8 cellular contexts compared by ENCODE assay signal in the genomic region with DNA sequence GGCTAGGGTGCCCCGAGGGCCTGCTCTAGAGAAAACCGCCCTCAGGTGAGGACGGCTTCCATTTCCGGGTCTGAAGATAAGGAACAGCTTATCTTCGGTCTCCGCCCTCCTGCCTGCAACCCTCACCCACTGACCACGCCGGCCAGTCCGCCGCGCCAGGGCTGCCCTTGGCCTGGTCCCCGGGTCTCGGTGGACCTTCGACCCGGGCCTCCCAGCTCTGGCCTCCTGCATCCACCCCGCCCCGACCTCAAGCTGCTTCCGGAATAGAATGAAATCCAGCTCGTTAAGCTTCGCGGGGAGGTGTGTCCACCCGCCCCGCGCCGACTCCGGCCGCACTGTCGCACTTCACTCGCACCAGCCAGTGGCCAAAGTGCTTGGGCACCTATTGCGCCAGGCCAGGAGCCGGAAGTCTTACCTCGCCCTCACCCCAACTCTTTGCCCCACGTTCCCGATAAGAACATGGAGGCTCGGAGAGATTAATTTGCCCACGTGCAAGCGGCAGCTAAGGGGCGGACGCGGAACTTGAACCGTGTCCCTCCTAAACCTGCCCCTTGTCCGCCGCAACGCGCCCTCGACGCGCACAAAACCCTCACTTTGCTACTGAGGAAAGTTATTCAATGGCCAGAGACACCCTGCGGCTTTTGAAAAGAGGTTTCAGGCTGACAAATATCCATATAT. TPM values are rescaled to one million over a fixed set of nuclear protein-coding genes. Genes with fewer than 3 reads are reported as not detected.
DNase-seq lines count a peak whose midpoint lies in the region; ATAC-seq and TF ChIP-seq lines count a peak whose summit lies in the region.

No MANE protein-coding gene starts in this region.

- H3K36me3 Mint-ChIP-seq in CD4-positive, CD25-positive, alpha-beta regulatory T cell = no peaks in the 10 kb centered on the region

- H3K4me1 ChIP-seq in CD4-positive, CD25-positive, alpha-beta regulatory T cell (ENCODE audit: control insufficient read depth, insufficient read depth, low read length, poor library complexity, severe bottlenecking) = peaks cover 32% of the 10 kb centered on the region

- TF ChIP-seq CTCF in astrocyte of the spinal cord (IDR thresholded peaks at IDR 0.05; ENCODE audit: low read depth, low read length) = no peak
- TF ChIP-seq CTCF in kidney epithelial cell (IDR thresholded peaks at IDR 0.05; ENCODE audit: insufficient read depth, low read length, poor library complexity, severe bottlenecking) = no peak

- no peaks in the 10 kb centered on the region for H3K9me3 ChIP-seq in CD4-positive, CD25-positive, alpha-beta regulatory T cell (ENCODE audit: control insufficient read depth in 2 of 2, low read length in 2 of 2)
- H3K9me3 ChIP-seq in MG63 = no peaks in the 10 kb centered on the region

- H3K27me3 ChIP-seq in CD4-positive, CD25-positive, alpha-beta regulatory T cell (ENCODE audit: control insufficient read depth, insufficient read depth, low read length) = no peaks in the 10 kb centered on the region
- H3K27me3 ChIP-seq in MG63 (peaks cover 7% of the 10 kb centered on the region), kidney epithelial cell (ENCODE audit: control insufficient read depth, insufficient read depth, low read length) (no peaks in the 10 kb centered on the region)

- DNase-seq in CD4-positive, CD25-positive, alpha-beta regulatory T cell = peak in 1 of 3 donors; percentile 47
- DNase-seq in MG63 (no peak), astrocyte of the spinal cord (ENCODE audit: low read depth, low spot score) (no peak), kidney epithelial cell (ENCODE audit: low read depth) (no peak), Ammon's horn (ENCODE audit: low spot score) (no peak), RKO (ENCODE audit: low spot score) (no peak)
- DNase-seq in stimulated activated naive CD4-positive, alpha-beta T cell treated with Interleukin-2 at 50 U/mL for 16 hours (lab: John Stamatoyannopoulos, UW) = peak; percentile 9

- H3K4me1 Mint-ChIP-seq in CD4-positive, CD25-positive, alpha-beta regulatory T cell = peaks cover 4 to 22% (median 13%) of the 10 kb centered on the region in 4 donors

- H3K9me3 Mint-ChIP-seq in CD4-positive, CD25-positive, alpha-beta regulatory T cell = peaks cover 0 to under 1% (median 0%) of the 10 kb centered on the region in 7 donors

- H3K27me3 Mint-ChIP-seq in CD4-positive, CD25-positive, alpha-beta regulatory T cell = peaks cover 9% of the 10 kb centered on the region

- in situ Hi-C loops in astrocyte of the spinal cord (cut with HindIII; ENCODE audit: low sequenced_read_pairs) = no loop called here

- no peaks in the 10 kb centered on the region for H3K36me3 ChIP-seq in CD4-positive, CD25-positive, alpha-beta regulatory T cell (ENCODE audit: control insufficient read depth, insufficient read depth, low read length)
- H3K36me3 ChIP-seq in MG63 = 0 out of 2 replicates have a peak, but pooled peaks cover 5% of the 10 kb centered on the region
- H3K36me3 ChIP-seq in kidney epithelial cell (ENCODE audit: control insufficient read depth, insufficient read depth, low read length) = no peaks in the 10 kb centered on the region

- no peak for ATAC-seq in CD4-positive, CD25-positive, alpha-beta regulatory T cell (ENCODE audit: low read depth in 2 of 2)
- no peak for ATAC-seq in GM21528 (IDR thresholded peaks at IDR 0.05; ENCODE audit: low FRiP score, unreplicated experiment)

- H3K4me3 Mint-ChIP-seq in CD4-positive, CD25-positive, alpha-beta regulatory T cell = peak overlapping the region; percentile 83 to 98 (median 92)

- H3K27ac Mint-ChIP-seq in CD4-positive, CD25-positive, alpha-beta regulatory T cell = peak overlapping the region; percentile 82 to 84 (median 84)

- H3K27ac ChIP-seq in CD4-positive, CD25-positive, alpha-beta regulatory T cell (ENCODE audit: insufficient read depth, low read length, poor library complexity, severe bottlenecking) = no peak overlapping the region

- H3K4me3 ChIP-seq in CD4-positive, CD25-positive, alpha-beta regulatory T cell (ENCODE audit: low read depth, low read length) = peak overlapping the region; percentile 59
- H3K4me3 ChIP-seq in MG63 = peak overlapping the region; percentile 57
- H3K4me3 ChIP-seq in astrocyte of the spinal cord (ENCODE audit: low read depth, low read length) = peak overlapping the region; percentile 49
- peak overlapping the region; percentile 60 for H3K4me3 ChIP-seq in kidney epithelial cell (ENCODE audit: low read depth, low read length)

RNA-seq across cellular contexts. Expression of a gene that starts 0.7 kb away (rescaled TPM):
- total RNA-seq in CD4-positive, CD25-positive, alpha-beta regulatory T cell = 0.27 TPM
- under 1 TPM in 2 of 4 donors, not detected in 2; 0.03 to 0.11 TPM for polyA plus RNA-seq in CD4-positive, CD25-positive, alpha-beta regulatory T cell
- 9.9 and 14.5 TPM in 2 replicates for total RNA-seq in MG63 (2014; rRNA removed; shearing (Covaris generic); ENCODE audit: low replicate concordance)
- total RNA-seq in kidney epithelial cell = 78.7 and 87.1 TPM in 2 replicates

RNA-seq across cellular contexts. Expression of a gene that starts 23.6 kb away (rescaled TPM):
- 35.7 TPM for total RNA-seq in CD4-positive, CD25-positive, alpha-beta regulatory T cell
- 10 to 100 TPM; 29.3 to 46.8 (median 37.1) TPM for polyA plus RNA-seq in CD4-positive, CD25-positive, alpha-beta regulatory T cell
- 17.9 and 23.9 TPM in 2 replicates for total RNA-seq in MG63 (2014; rRNA removed; shearing (Covaris generic); ENCODE audit: low replicate concordance)
- 42.7 and 50.2 TPM in 2 replicates for total RNA-seq in kidney epithelial cell

RNA-seq across cellular contexts. Expression of a gene that starts 24.3 kb away (rescaled TPM):
- 13.2 TPM for total RNA-seq in CD4-positive, CD25-positive, alpha-beta regulatory T cell
- 1 to 10 TPM; 2.6 to 7.2 (median 5.0) TPM for polyA plus RNA-seq in CD4-positive, CD25-positive, alpha-beta regulatory T cell
- total RNA-seq in MG63 (2014; rRNA removed; shearing (Covaris generic); ENCODE audit: low replicate concordance) = 9.3 and 15.5 TPM in 2 replicates
- 11.9 and 15.7 TPM in 2 replicates for total RNA-seq in kidney epithelial cell

RNA-seq across cellular contexts. Expression of a gene that starts 53.9 kb away (rescaled TPM):
- not detected for total RNA-seq in CD4-positive, CD25-positive, alpha-beta regulatory T cell
- polyA plus RNA-seq in CD4-positive, CD25-positive, alpha-beta regulatory T cell = not detected
- total RNA-seq in MG63 (2014; rRNA removed; shearing (Covaris generic); ENCODE audit: low replicate concordance) = not detected in 2 replicates
- not detected in 2 replicates for total RNA-seq in kidney epithelial cell
